ENCODE assay signal across 18 cellular contexts in genomic region chr6:82980086-82980485, GRCh38.
DNase-seq lines count a peak whose midpoint lies in the region; TF ChIP-seq lines count a peak whose summit lies in the region.
"Had no signal": no experiment of that assay in that cellular context is flagged by ENCODE, and none has a peak within 500 bp of the region (broad histone marks: within the 10 kb centered on the region; RNA-seq: fewer than 3 reads in every experiment).

No MANE protein-coding gene starts in this region.

- H3K4me3 ChIP-seq in AG10803 (ENCODE audit: low read length): no peak overlapping the region
- H3K4me3 ChIP-seq: BLaER1, MG63, mucosa of descending colon, ovary, spleen, stomach had no signal

- no peak for TF ChIP-seq CTCF in AG10803 (conservative IDR thresholded peaks at IDR 0.05; ENCODE audit: low read length)

- DNase-seq in AG10803 (ENCODE audit: low read depth) (peak; percentile 92), HS-5 (ENCODE audit: low read depth) (peak; percentile 64), astrocyte of the hippocampus (ENCODE audit: low read depth, low spot score) (peak; percentile 33), iris pigment epithelial cell (ENCODE audit: low read depth) (peak; percentile 84), anterior cingulate cortex (lab: John Stamatoyannopoulos, UW) (no peak), NCI-H226 (no peak), RPMI8226 (no peak), NCI-H510A treated with DMSO at 0.1 percent for 48 hours (lab: John Stamatoyannopoulos, UW) (no peak)
- DNase-seq: activated gamma-delta T cell; effector memory CD8-positive, alpha-beta T cell; islet precursor cell; MG63; mucosa of descending colon; NCI-H2029; ovary; spleen; stomach had no signal

Comparison
In these comparisons a context has a peak if more than half of its experiments do, and no peak if none do; other contexts are left out.
1. DNase-seq: peak in AG10803 (single experiment), HS-5 (single experiment), astrocyte of the hippocampus (single experiment) and iris pigment epithelial cell (single experiment); none in anterior cingulate cortex (0 of 58), NCI-H226 (single experiment), RPMI8226 (single experiment) and NCI-H510A treated with DMSO at 0.1 percent for 48 hours (single experiment).